In the genomic region with DNA sequence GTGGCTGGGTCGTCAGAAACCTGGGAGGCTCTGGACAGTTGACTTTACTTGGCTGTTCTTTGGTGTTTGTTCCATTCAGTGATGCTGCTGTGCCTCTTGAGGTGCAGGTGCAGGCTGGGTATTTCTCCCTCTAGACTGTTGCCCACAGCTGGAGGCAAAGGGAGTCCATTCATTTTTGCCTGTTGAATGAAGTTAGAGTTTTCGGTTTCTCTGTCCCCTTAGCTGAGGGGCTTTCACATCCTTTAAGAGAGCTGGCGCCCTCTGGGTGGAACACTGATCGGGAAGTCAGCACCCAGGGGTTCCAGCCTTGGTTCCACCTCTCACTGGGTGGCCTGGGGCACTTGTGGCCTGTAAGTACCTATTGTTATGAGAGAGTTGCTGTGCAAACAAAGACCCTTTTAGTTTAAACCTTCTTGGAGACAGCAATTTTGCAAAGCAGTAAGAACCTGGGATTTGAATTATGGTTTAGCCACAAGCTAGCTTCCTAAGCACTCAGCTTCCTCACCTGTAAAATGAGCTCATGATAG, we compare ENCODE assay signal across 1 cellular context.
TF ChIP-seq lines count a peak whose summit lies in the region.

No MANE protein-coding gene starts in this region.

TF ChIP-seq in SK-N-SH treated with all-trans-retinoic acid at 6 μM for 48 hours, 23 proteins besides CTCF, POLR2A, EP300 and RAD21 (continued from another document):
- TF ChIP-seq, protein P1, sequence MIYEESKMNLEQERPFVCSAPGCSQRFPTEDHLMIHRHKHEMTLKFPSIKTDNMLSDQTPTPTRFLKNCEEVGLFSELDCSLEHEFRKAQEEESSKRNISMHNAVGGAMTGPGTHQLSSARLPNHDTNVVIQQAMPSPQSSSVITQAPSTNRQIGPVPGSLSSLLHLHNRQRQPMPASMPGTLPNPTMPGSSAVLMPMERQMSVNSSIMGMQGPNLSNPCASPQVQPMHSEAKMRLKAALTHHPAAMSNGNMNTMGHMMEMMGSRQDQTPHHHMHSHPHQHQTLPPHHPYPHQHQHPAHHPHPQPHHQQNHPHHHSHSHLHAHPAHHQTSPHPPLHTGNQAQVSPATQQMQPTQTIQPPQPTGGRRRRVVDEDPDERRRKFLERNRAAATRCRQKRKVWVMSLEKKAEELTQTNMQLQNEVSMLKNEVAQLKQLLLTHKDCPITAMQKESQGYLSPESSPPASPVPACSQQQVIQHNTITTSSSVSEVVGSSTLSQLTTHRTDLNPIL (CRISPR knock-in tag; IDR thresholded peaks at IDR 0.05; ENCODE audit: low read depth) = no peak
